ENCODE assay signal across 1 cellular context in genomic region chr20:63591147-63591533, GRCh38.
TF ChIP-seq lines count a peak whose summit lies in the region.

No MANE protein-coding gene starts in this region.

TF ChIP-seq in HepG2, 621 proteins besides CTCF, POLR2A, EP300 and RAD21:
- 0 out of 2 replicates have a peak, but pooled peaks have one; percentile 45 for TF ChIP-seq TRIM22 (IDR thresholded peaks at IDR 0.05)
- no peak for TF ChIP-seq NR2F6 (IDR thresholded peaks at IDR 0.05)
- TF ChIP-seq NR2F6 (CRISPR knock-in tag; IDR thresholded peaks at IDR 0.05), result no peak
- no peak for TF ChIP-seq ZNF383 (CRISPR knock-in tag; IDR thresholded peaks at IDR 0.05; ENCODE audit: borderline replicate concordance)
- peak; percentile 88 for TF ChIP-seq MNT (IDR thresholded peaks at IDR 0.05)
- TF ChIP-seq ZNF24 (IDR thresholded peaks at IDR 0.05), result no peak
- no peak for TF ChIP-seq TEF (CRISPR knock-in tag; IDR thresholded peaks at IDR 0.05)
- no peak for TF ChIP-seq ZNF20 (CRISPR knock-in tag; IDR thresholded peaks at IDR 0.05)
- no peak for TF ChIP-seq ZNF552 (CRISPR knock-in tag; IDR thresholded peaks at IDR 0.05; ENCODE audit: borderline replicate concordance)
